Comparison of ENCODE assay signal across 1 cellular context in the genomic region with DNA sequence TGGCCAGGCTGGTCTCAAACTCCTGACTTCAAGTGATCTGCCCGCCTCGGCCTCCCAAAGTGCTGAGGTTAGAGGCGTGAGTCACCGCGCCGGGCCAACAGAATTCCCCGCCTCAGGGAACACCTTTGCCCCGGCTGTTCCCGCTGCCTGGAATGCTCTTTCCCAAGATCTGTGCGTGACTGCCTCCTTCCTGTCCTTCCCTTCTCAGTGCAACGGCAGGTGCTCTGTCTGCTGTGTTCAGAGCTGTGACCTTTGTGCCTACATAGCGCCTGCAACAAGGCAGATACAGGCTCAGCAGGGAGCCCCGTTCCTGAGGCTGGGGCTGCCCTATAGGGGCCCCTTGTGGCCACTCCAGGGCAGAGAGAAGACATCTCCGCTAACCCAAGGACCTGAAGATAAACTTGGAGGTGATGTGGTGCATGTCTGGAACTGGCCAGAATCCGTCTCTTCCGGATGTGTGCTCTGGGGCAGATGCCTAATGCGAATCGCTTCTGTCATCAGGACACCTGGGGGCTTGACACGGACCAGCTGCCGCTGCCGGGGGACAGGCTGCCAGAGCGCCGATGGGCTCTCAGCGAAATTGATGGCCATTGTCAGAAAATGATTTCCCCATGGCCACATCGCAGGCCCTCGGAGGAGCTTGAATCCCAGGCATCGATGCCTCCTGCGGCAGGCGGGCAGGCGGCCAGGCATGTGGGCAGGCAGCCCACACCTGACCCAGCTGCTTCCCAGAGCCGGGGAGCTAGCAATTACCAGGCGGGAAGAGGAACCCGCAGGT.
TF ChIP-seq lines count a peak whose summit lies in the region.

No MANE protein-coding gene starts in this region.

TF ChIP-seq in HepG2, 621 proteins besides CTCF, POLR2A, EP300 and RAD21 (continued from another document):
- TF ChIP-seq, protein P1, sequence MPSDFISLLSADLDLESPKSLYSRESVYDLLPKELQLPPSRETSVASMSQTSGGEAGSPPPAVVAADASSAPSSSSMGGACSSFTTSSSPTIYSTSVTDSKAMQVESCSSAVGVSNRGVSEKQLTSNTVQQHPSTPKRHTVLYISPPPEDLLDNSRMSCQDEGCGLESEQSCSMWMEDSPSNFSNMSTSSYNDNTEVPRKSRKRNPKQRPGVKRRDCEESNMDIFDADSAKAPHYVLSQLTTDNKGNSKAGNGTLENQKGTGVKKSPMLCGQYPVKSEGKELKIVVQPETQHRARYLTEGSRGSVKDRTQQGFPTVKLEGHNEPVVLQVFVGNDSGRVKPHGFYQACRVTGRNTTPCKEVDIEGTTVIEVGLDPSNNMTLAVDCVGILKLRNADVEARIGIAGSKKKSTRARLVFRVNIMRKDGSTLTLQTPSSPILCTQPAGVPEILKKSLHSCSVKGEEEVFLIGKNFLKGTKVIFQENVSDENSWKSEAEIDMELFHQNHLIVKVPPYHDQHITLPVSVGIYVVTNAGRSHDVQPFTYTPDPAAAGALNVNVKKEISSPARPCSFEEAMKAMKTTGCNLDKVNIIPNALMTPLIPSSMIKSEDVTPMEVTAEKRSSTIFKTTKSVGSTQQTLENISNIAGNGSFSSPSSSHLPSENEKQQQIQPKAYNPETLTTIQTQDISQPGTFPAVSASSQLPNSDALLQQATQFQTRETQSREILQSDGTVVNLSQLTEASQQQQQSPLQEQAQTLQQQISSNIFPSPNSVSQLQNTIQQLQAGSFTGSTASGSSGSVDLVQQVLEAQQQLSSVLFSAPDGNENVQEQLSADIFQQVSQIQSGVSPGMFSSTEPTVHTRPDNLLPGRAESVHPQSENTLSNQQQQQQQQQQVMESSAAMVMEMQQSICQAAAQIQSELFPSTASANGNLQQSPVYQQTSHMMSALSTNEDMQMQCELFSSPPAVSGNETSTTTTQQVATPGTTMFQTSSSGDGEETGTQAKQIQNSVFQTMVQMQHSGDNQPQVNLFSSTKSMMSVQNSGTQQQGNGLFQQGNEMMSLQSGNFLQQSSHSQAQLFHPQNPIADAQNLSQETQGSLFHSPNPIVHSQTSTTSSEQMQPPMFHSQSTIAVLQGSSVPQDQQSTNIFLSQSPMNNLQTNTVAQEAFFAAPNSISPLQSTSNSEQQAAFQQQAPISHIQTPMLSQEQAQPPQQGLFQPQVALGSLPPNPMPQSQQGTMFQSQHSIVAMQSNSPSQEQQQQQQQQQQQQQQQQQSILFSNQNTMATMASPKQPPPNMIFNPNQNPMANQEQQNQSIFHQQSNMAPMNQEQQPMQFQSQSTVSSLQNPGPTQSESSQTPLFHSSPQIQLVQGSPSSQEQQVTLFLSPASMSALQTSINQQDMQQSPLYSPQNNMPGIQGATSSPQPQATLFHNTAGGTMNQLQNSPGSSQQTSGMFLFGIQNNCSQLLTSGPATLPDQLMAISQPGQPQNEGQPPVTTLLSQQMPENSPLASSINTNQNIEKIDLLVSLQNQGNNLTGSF (CRISPR knock-in tag; IDR thresholded peaks at IDR 0.05): no peak
- TF ChIP-seq STAT5B (CRISPR knock-in tag; IDR thresholded peaks at IDR 0.05) (no peak), MAF1 (CRISPR knock-in tag; IDR thresholded peaks at IDR 0.05; ENCODE audit: borderline replicate concordance) (no peak), SYNCRIP (IDR thresholded peaks at IDR 0.05; ENCODE audit: insufficient read depth, low read depth, low read length) (no peak), HMGA1 (CRISPR knock-in tag; conservative IDR thresholded peaks at IDR 0.05) (no peak), HDAC2 (CRISPR knock-in tag; IDR thresholded peaks at IDR 0.05) (peak; percentile 92), ZKSCAN8 (CRISPR knock-in tag; IDR thresholded peaks at IDR 0.05; ENCODE audit: borderline replicate concordance) (peak; percentile 86), GABPA (IDR thresholded peaks at IDR 0.05; ENCODE audit: low read depth, low read length) (no peak), GABPA (CRISPR knock-in tag; IDR thresholded peaks at IDR 0.05; ENCODE audit: low read depth) (peak; percentile 56; the same call in 1 of the 2 replicates), TBX3 (IDR thresholded peaks at IDR 0.05; ENCODE audit: borderline replicate concordance) (peak; percentile 63; the same call in 1 of the 2 replicates), THAP11 (CRISPR knock-in tag; IDR thresholded peaks at IDR 0.05) (peak; percentile 77; the same call in 1 of the 2 replicates), TBX2 (CRISPR knock-in tag; IDR thresholded peaks at IDR 0.05; ENCODE audit: borderline replicate concordance) (peak; percentile 96), LCORL (IDR thresholded peaks at IDR 0.05) (no peak), LCORL (CRISPR knock-in tag; IDR thresholded peaks at IDR 0.05) (peak; percentile 95), FOXP1 (IDR thresholded peaks at IDR 0.05) (no peak), FOXP1 (CRISPR knock-in tag; IDR thresholded peaks at IDR 0.05) (peak; percentile 66; the same call in 1 of the 2 replicates), FIP1L1 (IDR thresholded peaks at IDR 0.05; ENCODE audit: borderline replicate concordance, insufficient read depth, low read depth, low read length) (no peak), PRMT3 (CRISPR knock-in tag; IDR thresholded peaks at IDR 0.05; ENCODE audit: borderline replicate concordance, low read depth) (no peak), CBX2 (IDR thresholded peaks at IDR 0.05; ENCODE audit: low read depth, low read length) (no peak), CBX2 (CRISPR knock-in tag; IDR thresholded peaks at IDR 0.05; ENCODE audit: low read depth) (no peak), GPN1 (CRISPR knock-in tag; IDR thresholded peaks at IDR 0.05; ENCODE audit: borderline replicate concordance) (no peak), NKX3-1 (CRISPR knock-in tag; IDR thresholded peaks at IDR 0.05) (no peak), ZNF768 (CRISPR knock-in tag; IDR thresholded peaks at IDR 0.05) (no peak; the same call in 1 of the 2 replicates), MXD4 (CRISPR knock-in tag; IDR thresholded peaks at IDR 0.05) (0 out of 2 replicates have a peak, but pooled peaks have one; percentile 72), ZNF44 (CRISPR knock-in tag; IDR thresholded peaks at IDR 0.05) (no peak), FOXK1 (CRISPR knock-in tag; IDR thresholded peaks at IDR 0.05; ENCODE audit: borderline replicate concordance, low read depth) (peak; percentile 62; the same call in 1 of the 2 replicates)
- TF ChIP-seq, protein P2, sequence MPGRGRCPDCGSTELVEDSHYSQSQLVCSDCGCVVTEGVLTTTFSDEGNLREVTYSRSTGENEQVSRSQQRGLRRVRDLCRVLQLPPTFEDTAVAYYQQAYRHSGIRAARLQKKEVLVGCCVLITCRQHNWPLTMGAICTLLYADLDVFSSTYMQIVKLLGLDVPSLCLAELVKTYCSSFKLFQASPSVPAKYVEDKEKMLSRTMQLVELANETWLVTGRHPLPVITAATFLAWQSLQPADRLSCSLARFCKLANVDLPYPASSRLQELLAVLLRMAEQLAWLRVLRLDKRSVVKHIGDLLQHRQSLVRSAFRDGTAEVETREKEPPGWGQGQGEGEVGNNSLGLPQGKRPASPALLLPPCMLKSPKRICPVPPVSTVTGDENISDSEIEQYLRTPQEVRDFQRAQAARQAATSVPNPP (CRISPR knock-in tag; IDR thresholded peaks at IDR 0.05): 0 out of 2 replicates have a peak, but pooled peaks have one; percentile 70
- TF ChIP-seq, protein P3, sequence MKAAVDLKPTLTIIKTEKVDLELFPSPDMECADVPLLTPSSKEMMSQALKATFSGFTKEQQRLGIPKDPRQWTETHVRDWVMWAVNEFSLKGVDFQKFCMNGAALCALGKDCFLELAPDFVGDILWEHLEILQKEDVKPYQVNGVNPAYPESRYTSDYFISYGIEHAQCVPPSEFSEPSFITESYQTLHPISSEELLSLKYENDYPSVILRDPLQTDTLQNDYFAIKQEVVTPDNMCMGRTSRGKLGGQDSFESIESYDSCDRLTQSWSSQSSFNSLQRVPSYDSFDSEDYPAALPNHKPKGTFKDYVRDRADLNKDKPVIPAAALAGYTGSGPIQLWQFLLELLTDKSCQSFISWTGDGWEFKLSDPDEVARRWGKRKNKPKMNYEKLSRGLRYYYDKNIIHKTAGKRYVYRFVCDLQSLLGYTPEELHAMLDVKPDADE (CRISPR knock-in tag; IDR thresholded peaks at IDR 0.05): no peak
- TF ChIP-seq, protein P4, sequence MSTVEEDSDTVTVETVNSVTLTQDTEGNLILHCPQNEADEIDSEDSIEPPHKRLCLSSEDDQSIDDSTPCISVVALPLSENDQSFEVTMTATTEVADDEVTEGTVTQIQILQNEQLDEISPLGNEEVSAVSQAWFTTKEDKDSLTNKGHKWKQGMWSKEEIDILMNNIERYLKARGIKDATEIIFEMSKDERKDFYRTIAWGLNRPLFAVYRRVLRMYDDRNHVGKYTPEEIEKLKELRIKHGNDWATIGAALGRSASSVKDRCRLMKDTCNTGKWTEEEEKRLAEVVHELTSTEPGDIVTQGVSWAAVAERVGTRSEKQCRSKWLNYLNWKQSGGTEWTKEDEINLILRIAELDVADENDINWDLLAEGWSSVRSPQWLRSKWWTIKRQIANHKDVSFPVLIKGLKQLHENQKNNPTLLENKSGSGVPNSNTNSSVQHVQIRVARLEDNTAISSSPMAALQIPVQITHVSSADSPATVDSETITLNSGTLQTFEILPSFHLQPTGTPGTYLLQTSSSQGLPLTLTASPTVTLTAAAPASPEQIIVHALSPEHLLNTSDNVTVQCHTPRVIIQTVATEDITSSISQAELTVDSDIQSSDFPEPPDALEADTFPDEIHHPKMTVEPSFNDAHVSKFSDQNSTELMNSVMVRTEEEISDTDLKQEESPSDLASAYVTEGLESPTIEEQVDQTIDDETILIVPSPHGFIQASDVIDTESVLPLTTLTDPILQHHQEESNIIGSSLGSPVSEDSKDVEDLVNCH (CRISPR knock-in tag; IDR thresholded peaks at IDR 0.05): 0 out of 2 replicates have a peak, but pooled peaks have one; percentile 57
- TF ChIP-seq, protein P5, sequence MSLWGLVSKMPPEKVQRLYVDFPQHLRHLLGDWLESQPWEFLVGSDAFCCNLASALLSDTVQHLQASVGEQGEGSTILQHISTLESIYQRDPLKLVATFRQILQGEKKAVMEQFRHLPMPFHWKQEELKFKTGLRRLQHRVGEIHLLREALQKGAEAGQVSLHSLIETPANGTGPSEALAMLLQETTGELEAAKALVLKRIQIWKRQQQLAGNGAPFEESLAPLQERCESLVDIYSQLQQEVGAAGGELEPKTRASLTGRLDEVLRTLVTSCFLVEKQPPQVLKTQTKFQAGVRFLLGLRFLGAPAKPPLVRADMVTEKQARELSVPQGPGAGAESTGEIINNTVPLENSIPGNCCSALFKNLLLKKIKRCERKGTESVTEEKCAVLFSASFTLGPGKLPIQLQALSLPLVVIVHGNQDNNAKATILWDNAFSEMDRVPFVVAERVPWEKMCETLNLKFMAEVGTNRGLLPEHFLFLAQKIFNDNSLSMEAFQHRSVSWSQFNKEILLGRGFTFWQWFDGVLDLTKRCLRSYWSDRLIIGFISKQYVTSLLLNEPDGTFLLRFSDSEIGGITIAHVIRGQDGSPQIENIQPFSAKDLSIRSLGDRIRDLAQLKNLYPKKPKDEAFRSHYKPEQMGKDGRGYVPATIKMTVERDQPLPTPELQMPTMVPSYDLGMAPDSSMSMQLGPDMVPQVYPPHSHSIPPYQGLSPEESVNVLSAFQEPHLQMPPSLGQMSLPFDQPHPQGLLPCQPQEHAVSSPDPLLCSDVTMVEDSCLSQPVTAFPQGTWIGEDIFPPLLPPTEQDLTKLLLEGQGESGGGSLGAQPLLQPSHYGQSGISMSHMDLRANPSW (CRISPR knock-in tag; IDR thresholded peaks at IDR 0.05; ENCODE audit: borderline replicate concordance): peak; percentile 78; the same call in 1 of the 2 replicates
- TF ChIP-seq, protein P6, sequence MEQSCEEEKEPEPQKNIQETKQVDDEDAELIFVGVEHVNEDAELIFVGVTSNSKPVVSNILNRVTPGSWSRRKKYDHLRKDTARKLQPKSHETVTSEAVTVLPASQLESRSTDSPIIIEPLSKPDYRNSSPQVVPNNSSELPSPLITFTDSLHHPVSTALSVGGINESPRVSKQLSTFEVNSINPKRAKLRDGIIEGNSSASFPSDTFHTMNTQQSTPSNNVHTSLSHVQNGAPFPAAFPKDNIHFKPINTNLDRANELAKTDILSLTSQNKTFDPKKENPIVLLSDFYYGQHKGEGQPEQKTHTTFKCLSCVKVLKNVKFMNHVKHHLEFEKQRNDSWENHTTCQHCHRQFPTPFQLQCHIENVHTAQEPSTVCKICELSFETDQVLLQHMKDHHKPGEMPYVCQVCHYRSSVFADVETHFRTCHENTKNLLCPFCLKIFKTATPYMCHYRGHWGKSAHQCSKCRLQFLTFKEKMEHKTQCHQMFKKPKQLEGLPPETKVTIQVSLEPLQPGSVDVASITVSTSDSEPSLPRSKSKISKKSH (CRISPR knock-in tag; IDR thresholded peaks at IDR 0.05; ENCODE audit: borderline replicate concordance): 0 out of 2 replicates have a peak, but pooled peaks have one; percentile 39
- TF ChIP-seq, protein P7, sequence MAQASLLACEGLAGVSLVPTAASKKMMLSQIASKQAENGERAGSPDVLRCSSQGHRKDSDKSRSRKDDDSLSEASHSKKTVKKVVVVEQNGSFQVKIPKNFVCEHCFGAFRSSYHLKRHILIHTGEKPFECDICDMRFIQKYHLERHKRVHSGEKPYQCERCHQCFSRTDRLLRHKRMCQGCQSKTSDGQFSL (CRISPR knock-in tag; IDR thresholded peaks at IDR 0.05): no peak
